In the genomic region with DNA sequence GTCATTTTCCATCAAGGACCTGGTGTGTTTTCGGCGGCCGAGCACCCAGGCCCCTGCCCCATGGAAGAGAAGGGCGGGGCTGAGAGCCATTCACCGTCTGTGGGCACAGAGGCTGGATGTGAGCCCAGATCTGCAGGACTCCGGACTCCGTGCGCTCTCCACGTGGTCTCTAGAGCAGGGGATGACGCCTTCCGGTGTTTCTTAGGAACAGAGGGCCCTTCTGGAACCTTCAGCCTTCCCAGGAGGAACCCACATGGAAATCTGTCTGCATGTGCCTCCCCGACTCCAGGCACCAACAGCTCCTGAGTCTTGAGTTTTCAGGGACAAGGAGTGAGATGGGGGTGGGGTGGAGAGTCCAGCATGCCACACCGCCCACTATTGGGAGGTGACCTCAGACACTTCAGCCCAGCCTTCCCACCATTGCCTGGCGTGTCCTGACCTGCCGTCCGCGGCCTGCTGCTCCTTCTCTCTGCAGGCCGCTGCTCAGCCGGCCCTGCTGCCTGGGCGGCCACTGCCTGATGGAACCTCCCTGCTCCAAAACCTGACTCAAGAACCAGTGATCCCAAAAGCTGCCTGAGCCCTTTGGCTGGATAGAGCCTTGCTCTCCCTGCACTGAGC, we compare ENCODE assay signal across 9 cellular contexts. TPM values are rescaled to one million over a fixed set of nuclear protein-coding genes. Genes with fewer than 3 reads are reported as not detected.
DNase-seq lines count a peak whose midpoint lies in the region; ATAC-seq and TF ChIP-seq lines count a peak whose summit lies in the region.
"Had no signal": no experiment of that assay in that cellular context is flagged by ENCODE, and none has a peak within 500 bp of the region (broad histone marks: within the 10 kb centered on the region; RNA-seq: fewer than 3 reads in every experiment).

No MANE protein-coding gene starts in this region.

- H3K9me3 Mint-ChIP-seq in activated CD8-positive, alpha-beta memory T cell treated with anti-CD3 and anti-CD28 coated beads, Interleukin-2, amount 10 ng/mL, durations not matched to agents 7 days and 5 days (ENCODE audit: low read depth): no peaks in the 10 kb centered on the region

- H3K27me3 ChIP-seq in right cardiac atrium (ENCODE audit: control insufficient read depth, insufficient read depth) (no peaks in the 10 kb centered on the region), psoas muscle (ENCODE audit: insufficient read depth in 3 of 3, low read length in 2 of 3) (no peaks in the 10 kb centered on the region)

- ATAC-seq in right cardiac atrium: peak in 1 of 2 donors; percentile 3
- ATAC-seq in psoas muscle: peak in 1 of 4 donors; percentile 12
- no peak for ATAC-seq in activated CD8-positive, alpha-beta memory T cell treated with anti-CD3 and anti-CD28 coated beads, Interleukin-2, amount 10 ng/mL, durations not matched to agents 7 days and 5 days

- no peaks in the 10 kb centered on the region for H3K9me3 ChIP-seq in right cardiac atrium (ENCODE audit: control insufficient read depth, low read length)
- no peaks in the 10 kb centered on the region for H3K9me3 ChIP-seq in psoas muscle

- 53% methylated on average over 20 of the region's 20 CpGs for WGBS in right cardiac atrium
- WGBS in psoas muscle, 3 donors: 62 to 79% (median 64%) methylated on average over 20 of the region's 20 CpGs

- H3K4me1 ChIP-seq in right cardiac atrium (ENCODE audit: control insufficient read depth, insufficient read depth, low read length) (peaks cover 2% of the 10 kb centered on the region), psoas muscle (peaks cover 20% of the 10 kb centered on the region)

- no peak for TF ChIP-seq CTCF in psoas muscle (IDR thresholded peaks at IDR 0.05)

- H3K4me3 Mint-ChIP-seq in activated CD8-positive, alpha-beta memory T cell treated with anti-CD3 and anti-CD28 coated beads, Interleukin-2, amount 10 ng/mL, durations not matched to agents 7 days and 5 days: no peak overlapping the region

- no peak overlapping the region for H3K27ac ChIP-seq in right cardiac atrium (ENCODE audit: low read length)
- H3K27ac ChIP-seq in psoas muscle: peak overlapping the region; percentile 98

- DNase-seq in H4 (ENCODE audit: low spot score) (peak; percentile 40), amniotic epithelial cell (ENCODE audit: low read depth) (peak; percentile 69), right cardiac atrium (peak; percentile 43 to 77 (median 74)), psoas muscle (peak; percentile 43 to 61), NCI-H2171 (lab: John Stamatoyannopoulos, UW) (no peak), SIG-M5 treated with dmso at 0.1 percent for 504 hours (lab: John Stamatoyannopoulos, UW; ENCODE audit: unreplicated experiment) (no peak), inferior parietal cortex (ENCODE audit: extremely low spot score) (no peak)
- DNase-seq in activated CD8-positive, alpha-beta memory T cell treated with anti-CD3 and anti-CD28 coated beads, Interleukin-2, amount 10 ng/mL, durations not matched to agents 7 days and 5 days: no peak
- DNase-seq: activated effector memory CD4-positive, alpha-beta T cell treated with anti-CD3 and anti-CD28 coated beads, Interleukin-2, amount 50 U/mL, for 16 hours had no signal

- H3K4me3 ChIP-seq in right cardiac atrium (ENCODE audit: low read length) (no peak overlapping the region), psoas muscle (no peak overlapping the region)

- no peaks in the 10 kb centered on the region for H3K36me3 ChIP-seq in psoas muscle (ENCODE audit: insufficient read depth in 1 of 2, low read depth in 1 of 2)

- H3K4me1 Mint-ChIP-seq in activated CD8-positive, alpha-beta memory T cell treated with anti-CD3 and anti-CD28 coated beads, Interleukin-2, amount 10 ng/mL, durations not matched to agents 7 days and 5 days: peaks cover 2% of the 10 kb centered on the region

- H3K36me3 Mint-ChIP-seq in activated CD8-positive, alpha-beta memory T cell treated with anti-CD3 and anti-CD28 coated beads, Interleukin-2, amount 10 ng/mL, durations not matched to agents 7 days and 5 days: no peaks in the 10 kb centered on the region

- peaks cover 40% of the 10 kb centered on the region for H3K27me3 Mint-ChIP-seq in activated CD8-positive, alpha-beta memory T cell treated with anti-CD3 and anti-CD28 coated beads, Interleukin-2, amount 10 ng/mL, durations not matched to agents 7 days and 5 days

- no peak overlapping the region for H3K27ac Mint-ChIP-seq in activated CD8-positive, alpha-beta memory T cell treated with anti-CD3 and anti-CD28 coated beads, Interleukin-2, amount 10 ng/mL, durations not matched to agents 7 days and 5 days

- intact Hi-C loops in right cardiac atrium (cut with DNase I): loop anchor here in 2 of 4 donors (10.0 kb wide), 1 partner anchor 149 kb away; no protein-coding TSS in a partner anchor
- intact Hi-C loops in psoas muscle (cut with DNase I): no loop called here

- CTCF ChIA-PET in activated CD8-positive, alpha-beta memory T cell treated with anti-CD3 and anti-CD28 coated beads, Interleukin-2, amount 10 ng/mL, durations not matched to agents 7 days and 5 days (lab: Charles Lee): no interaction called here

RNA-seq across cellular contexts. Expression of gene RXRA, which starts 2.4 kb away (rescaled TPM):
- total RNA-seq in H4 (2014; rRNA removed; shearing (Covaris generic)): 11.2 and 12.8 TPM in 2 replicates
- total RNA-seq in right cardiac atrium: 10 to 100 TPM; 48.1 to 72.3 (median 61.7) TPM
- polyA plus RNA-seq in right cardiac atrium: 66.0 TPM
- 100 to 1,000 TPM in 3 of 4 donors, 10 to 100 TPM in 1; 84.3 to 192 (median 147) TPM for total RNA-seq in psoas muscle
- polyA plus RNA-seq in psoas muscle: 100 to 1,000 TPM in 1 of 3 donors, 10 to 100 TPM in 2; 37.7 to 156 (median 76.4) TPM
- 1 to 10 TPM in 1 of 2 experiments, under 1 TPM in 1; 0.91 to 1.5 TPM for total RNA-seq in activated CD8-positive, alpha-beta memory T cell treated with anti-CD3 and anti-CD28 coated beads, Interleukin-2, amount 10 ng/mL, durations not matched to agents 7 days and 5 days

Comparison
In these comparisons a context has a peak if more than half of its experiments do, and no peak if none do; other contexts are left out.
1. DNase-seq: peak in H4 (single experiment), amniotic epithelial cell (single experiment), right cardiac atrium (3 of 3) and psoas muscle (2 of 2); none in NCI-H2171 (single experiment), SIG-M5 treated with dmso at 0.1 percent for 504 hours (single experiment), inferior parietal cortex (single experiment) and activated CD8-positive, alpha-beta memory T cell treated with anti-CD3 and anti-CD28 coated beads, Interleukin-2, amount 10 ng/mL, durations not matched to agents 7 days and 5 days (single experiment).